22 cellular contexts compared by ENCODE assay signal in the genomic region with DNA sequence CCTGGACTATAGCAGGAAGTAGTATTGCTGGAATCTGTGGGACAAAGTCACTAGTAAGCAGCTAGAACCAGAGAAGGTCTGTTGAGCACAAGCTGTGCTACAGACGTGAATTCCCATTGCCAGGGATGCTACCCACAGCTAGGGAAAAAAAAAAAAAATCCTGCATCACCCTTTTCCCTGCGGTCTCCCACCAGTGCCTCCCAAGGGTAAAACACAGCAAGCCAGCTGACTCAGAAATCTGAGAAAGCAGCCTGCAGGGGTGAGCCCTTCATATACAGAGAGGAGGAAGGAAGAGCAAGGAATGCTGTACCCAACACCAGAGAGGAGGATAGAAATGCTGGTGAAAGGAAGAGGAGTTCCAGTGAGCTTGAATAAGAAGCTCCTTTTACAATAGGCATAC. TPM values are rescaled to one million over a fixed set of nuclear protein-coding genes. Genes with fewer than 3 reads are reported as not detected.
DNase-seq lines count a peak whose midpoint lies in the region; ATAC-seq and TF ChIP-seq lines count a peak whose summit lies in the region.
"Had no signal": no experiment of that assay in that cellular context is flagged by ENCODE, and none has a peak within 500 bp of the region (broad histone marks: within the 10 kb centered on the region; RNA-seq: fewer than 3 reads in every experiment).

No MANE protein-coding gene starts in this region.

- H3K9me3 Mint-ChIP-seq in endothelial cell (ENCODE audit: unreplicated experiment): no peaks in the 10 kb centered on the region
- H3K9me3 Mint-ChIP-seq: activated CD4-positive, alpha-beta T cell treated with anti-CD3 and anti-CD28 coated beads, Interleukin-2, amount 10 ng/mL, durations not matched to agents 24 days and 14 days; activated naive CD8-positive, alpha-beta T cell treated with anti-CD3 and anti-CD28 coated beads for 36 hours; activated T-helper 17 cell treated with anti-CD3 and anti-CD28 coated beads, Interleukin-2, amount 50 U/mL, for 72 hours; naive B cell; stimulated activated memory B cell treated with anti-CD40 and anti-IgM and Interleukin-4, amounts not matched to agents 10 μg/mL and 1 μg/mL and 100 μg/mL, for 72 hours had no signal

- ATAC-seq in GM21528 (IDR thresholded peaks at IDR 0.05; ENCODE audit: low FRiP score, unreplicated experiment) (no peak), HG02623 (IDR thresholded peaks at IDR 0.05; ENCODE audit: unreplicated experiment) (no peak)
- ATAC-seq: activated T-helper 17 cell treated with anti-CD3 and anti-CD28 coated beads, Interleukin-2, amount 50 U/mL, for 72 hours; pancreas; sciatic nerve; stimulated activated memory B cell treated with anti-CD40 and anti-IgM and Interleukin-4, amounts not matched to agents 10 μg/mL and 1 μg/mL and 100 μg/mL, for 72 hours had no signal

- H3K36me3 Mint-ChIP-seq in endothelial cell (ENCODE audit: low read depth, unreplicated experiment): no peaks in the 10 kb centered on the region
- H3K36me3 Mint-ChIP-seq: activated naive CD8-positive, alpha-beta T cell treated with anti-CD3 and anti-CD28 coated beads for 36 hours; naive B cell; stimulated activated memory B cell treated with anti-CD40 and anti-IgM and Interleukin-4, amounts not matched to agents 10 μg/mL and 1 μg/mL and 100 μg/mL, for 72 hours had no signal

- no peak overlapping the region for H4K91ac ChIP-seq in neuronal stem cell (ENCODE audit: low read depth, low read length, poor library complexity)

- no peak overlapping the region for H3K9ac ChIP-seq in neuronal stem cell (ENCODE audit: low read depth, low read length, poor library complexity)
- H3K9ac ChIP-seq: KMS-11 had no signal

- no peak overlapping the region for H2BK15ac ChIP-seq in neuronal stem cell (ENCODE audit: low read length)

- H2BK5ac ChIP-seq in neuronal stem cell (ENCODE audit: low read length): no peak overlapping the region

- POLR2A ChIA-PET in HEK293 (lab: Yijun Ruan, JAX): no interaction called here

- no peak overlapping the region for H3K23ac ChIP-seq in neuronal stem cell (ENCODE audit: low read depth, low read length, poor library complexity)

- H3K9me3 ChIP-seq in HEK293 (ENCODE audit: control insufficient read depth, insufficient read depth, low read depth, low read length) (no peaks in the 10 kb centered on the region), SJCRH30 (replicated peaks) (no peaks in the 10 kb centered on the region), neuronal stem cell (replicated peaks in 1 of 2; ENCODE audit: control insufficient read depth in 2 of 2, insufficient read depth in 1 of 2, low read depth in 1 of 2, low read length in 2 of 2) (no peaks in the 10 kb centered on the region)
- H3K9me3 ChIP-seq: pancreas, thoracic aorta had no signal

- H3K36me3 ChIP-seq in HEK293 (ENCODE audit: control insufficient read depth in 2 of 2, insufficient read depth in 1 of 2, low read length in 2 of 2): no peaks in the 10 kb centered on the region
- H3K36me3 ChIP-seq in SJCRH30: no peaks in the 10 kb centered on the region
- no peaks in the 10 kb centered on the region for H3K36me3 ChIP-seq in neuronal stem cell (replicated peaks in 1 of 2; ENCODE audit: control insufficient read depth in 2 of 2, insufficient read depth in 2 of 2, low read length in 2 of 2)
- H3K36me3 ChIP-seq: pancreas, thoracic aorta had no signal

- H3K4me1 ChIP-seq in HEK293 (ENCODE audit: control insufficient read depth, insufficient read depth, low read length): peaks cover 7% of the 10 kb centered on the region; the same call in 1 of the 2 replicates
- H3K4me1 ChIP-seq in SJCRH30: no peaks in the 10 kb centered on the region; the same call in 1 of the 2 replicates
- peaks cover 6 to 8% of the 10 kb centered on the region in 2 donors for H3K4me1 ChIP-seq in neuronal stem cell (ENCODE audit: control insufficient read depth in 2 of 2, insufficient read depth in 1 of 2, low read depth in 1 of 2, low read length in 2 of 2)
- H3K4me1 ChIP-seq: pancreas had no signal

- WGBS in neuronal stem cell (ENCODE audit: extremely low coverage in 2 of 2, insufficient read length in 2 of 2, insufficient replicate concordance in 1 of 2), 2 donors: no CpG with 5 or more reads among the region's 2 CpGs

- CTCF ChIA-PET in HEK293 (lab: Yijun Ruan, JAX): interaction anchor here (0.6 kb wide), 1 partner anchor 17 kb away, joined by 6 read pairs; no protein-coding TSS in a partner anchor

- no peaks in the 10 kb centered on the region for H3K27me3 Mint-ChIP-seq in endothelial cell (ENCODE audit: unreplicated experiment)

- H3K4me3 Mint-ChIP-seq in endothelial cell (ENCODE audit: unreplicated experiment): no peak overlapping the region
- H3K4me3 Mint-ChIP-seq: activated CD4-positive, alpha-beta T cell treated with anti-CD3 and anti-CD28 coated beads, Interleukin-2, amount 10 ng/mL, durations not matched to agents 24 days and 14 days; activated naive CD8-positive, alpha-beta T cell treated with anti-CD3 and anti-CD28 coated beads for 36 hours; activated T-helper 17 cell treated with anti-CD3 and anti-CD28 coated beads, Interleukin-2, amount 50 U/mL, for 72 hours; naive B cell; stimulated activated memory B cell treated with anti-CD40 and anti-IgM and Interleukin-4, amounts not matched to agents 10 μg/mL and 1 μg/mL and 100 μg/mL, for 72 hours had no signal

- H3K4ac ChIP-seq in neuronal stem cell (ENCODE audit: low read length): no peak overlapping the region

- H3K27me3 ChIP-seq in SJCRH30 (no peaks in the 10 kb centered on the region), neuronal stem cell (ENCODE audit: control insufficient read depth in 3 of 3, insufficient read depth in 3 of 3, low read depth in 1 of 3, low read length in 3 of 3) (no peaks in the 10 kb centered on the region)
- H3K27me3 ChIP-seq: hepatocyte, pancreas had no signal

- H3K27ac Mint-ChIP-seq in endothelial cell (ENCODE audit: unreplicated experiment): peak overlapping the region; percentile 72
- H3K27ac Mint-ChIP-seq: activated CD4-positive, alpha-beta T cell treated with anti-CD3 and anti-CD28 coated beads, Interleukin-2, amount 10 ng/mL, durations not matched to agents 24 days and 14 days; activated naive CD8-positive, alpha-beta T cell treated with anti-CD3 and anti-CD28 coated beads for 36 hours; activated T-helper 17 cell treated with anti-CD3 and anti-CD28 coated beads, Interleukin-2, amount 50 U/mL, for 72 hours; naive B cell; stimulated activated memory B cell treated with anti-CD40 and anti-IgM and Interleukin-4, amounts not matched to agents 10 μg/mL and 1 μg/mL and 100 μg/mL, for 72 hours had no signal

- H2AFZ ChIP-seq in neuronal stem cell (ENCODE audit: low read length): peak overlapping the region; percentile 47
- H2AFZ ChIP-seq: hepatocyte had no signal

- H3K18ac ChIP-seq in neuronal stem cell (ENCODE audit: low read length): no peak overlapping the region

- no peak overlapping the region for H2BK120ac ChIP-seq in neuronal stem cell (ENCODE audit: low read depth, low read length)

- no peak overlapping the region for H2BK12ac ChIP-seq in neuronal stem cell (ENCODE audit: low read length)

- peak; percentile 32 to 48 for DNase-seq in SJCRH30
- no peak for DNase-seq in endothelial cell (ENCODE audit: low spot score)
- no peak for DNase-seq in neuronal stem cell (ENCODE audit: low spot score)
- no peak for DNase-seq in retina
- DNase-seq: activated CD4-positive, alpha-beta T cell treated with anti-CD3 and anti-CD28 coated beads, Interleukin-2, amount 10 ng/mL, durations not matched to agents 24 days and 14 days; activated naive CD8-positive, alpha-beta T cell treated with anti-CD3 and anti-CD28 coated beads for 36 hours; foreskin fibroblast; GF-D8; naive B cell; NCI-H1930; NCI-H524; pancreas had no signal

- no peak overlapping the region for H2AK5ac ChIP-seq in neuronal stem cell (ENCODE audit: low read depth, low read length)

- H3K4me3 ChIP-seq in HEK293 (ENCODE audit: low read depth, low read length) (no peak overlapping the region), SJCRH30 (no peak overlapping the region), neuronal stem cell (ENCODE audit: low read length in 2 of 2) (no peak overlapping the region)
- H3K4me3 ChIP-seq: hepatocyte, lung, pancreas, thoracic aorta had no signal

- no peak for TF ChIP-seq CTCF in HEK293 (tag by site-specific recombination; IDR thresholded peaks at IDR 0.05)
- TF ChIP-seq CTCF in endothelial cell (IDR thresholded peaks at IDR 0.05; ENCODE audit: unreplicated experiment): no peak

- H3K4me1 Mint-ChIP-seq in endothelial cell (ENCODE audit: unreplicated experiment): peaks cover 7% of the 10 kb centered on the region
- H3K4me1 Mint-ChIP-seq: activated CD4-positive, alpha-beta T cell treated with anti-CD3 and anti-CD28 coated beads, Interleukin-2, amount 10 ng/mL, durations not matched to agents 24 days and 14 days; activated naive CD8-positive, alpha-beta T cell treated with anti-CD3 and anti-CD28 coated beads for 36 hours; activated T-helper 17 cell treated with anti-CD3 and anti-CD28 coated beads, Interleukin-2, amount 50 U/mL, for 72 hours; naive B cell; stimulated activated memory B cell treated with anti-CD40 and anti-IgM and Interleukin-4, amounts not matched to agents 10 μg/mL and 1 μg/mL and 100 μg/mL, for 72 hours had no signal

- no peak overlapping the region for H3K4me2 ChIP-seq in neuronal stem cell (ENCODE audit: insufficient read depth, low read length, poor library complexity, severe bottlenecking)
- H3K4me2 ChIP-seq: hepatocyte, KMS-11 had no signal

- H3K14ac ChIP-seq in neuronal stem cell (ENCODE audit: low read length): no peak overlapping the region

- H3K27ac ChIP-seq in HEK293 (ENCODE audit: extremely low read depth, low read depth, low read length) (no peak overlapping the region), SJCRH30 (no peak overlapping the region), neuronal stem cell (replicated peaks; ENCODE audit: low read length) (no peak overlapping the region)
- H3K27ac ChIP-seq: hepatocyte, KMS-11, pancreas, thoracic aorta had no signal

- H3K79me1 ChIP-seq in neuronal stem cell (ENCODE audit: low read depth, low read length): no peaks in the 10 kb centered on the region

- no peak overlapping the region for H4K8ac ChIP-seq in neuronal stem cell (ENCODE audit: low read depth, low read length)

TF ChIP-seq in HEK293, 187 proteins besides CTCF, POLR2A, EP300 and RAD21 (continues in another document):
- TF ChIP-seq ZNF341 (tag by site-specific recombination; IDR thresholded peaks at IDR 0.05; ENCODE audit: low read depth) (peak; percentile 47), KLF1 (tag by site-specific recombination; IDR thresholded peaks at IDR 0.05) (no peak), ZXDB (tag by site-specific recombination; IDR thresholded peaks at IDR 0.05) (no peak), ZNF768 (tag by site-specific recombination; IDR thresholded peaks at IDR 0.05) (no peak), ZNF624 (tag by site-specific recombination; IDR thresholded peaks at IDR 0.05) (no peak), ZIC2 (tag by site-specific recombination; IDR thresholded peaks at IDR 0.05) (peak; percentile 84), GLIS1 (tag by site-specific recombination; IDR thresholded peaks at IDR 0.05) (peak; percentile 30; the same call in 1 of the 2 replicates), ZNF571 (tag by site-specific recombination; IDR thresholded peaks at IDR 0.05) (no peak), ZBTB48 (tag by site-specific recombination; IDR thresholded peaks at IDR 0.05) (no peak)

RNA-seq across cellular contexts. Expression of gene ENOX1, which starts 10.1 kb away (rescaled TPM):
- 9.3 and 11.9 TPM in 2 replicates for total RNA-seq in SJCRH30 (2014; rRNA removed; shearing (Covaris generic))
- 1.7 TPM for total RNA-seq in endothelial cell (ENCODE audit: unreplicated experiment)
- 0.93 TPM for polyA plus RNA-seq in neuronal stem cell (2013, experiment 1 of 2)
- polyA plus RNA-seq in neuronal stem cell (2013, experiment 2 of 2): 0.90 TPM
- total RNA-seq: activated naive CD8-positive, alpha-beta T cell treated with anti-CD3 and anti-CD28 coated beads for 36 hours had no signal

Comparison
In these comparisons a context has a peak if more than half of its experiments do, and no peak if none do; other contexts are left out.
1. DNase-seq: peak in SJCRH30 (2 of 2); none in endothelial cell (single experiment), neuronal stem cell (single experiment) and retina (single experiment).